In the genomic region with DNA sequence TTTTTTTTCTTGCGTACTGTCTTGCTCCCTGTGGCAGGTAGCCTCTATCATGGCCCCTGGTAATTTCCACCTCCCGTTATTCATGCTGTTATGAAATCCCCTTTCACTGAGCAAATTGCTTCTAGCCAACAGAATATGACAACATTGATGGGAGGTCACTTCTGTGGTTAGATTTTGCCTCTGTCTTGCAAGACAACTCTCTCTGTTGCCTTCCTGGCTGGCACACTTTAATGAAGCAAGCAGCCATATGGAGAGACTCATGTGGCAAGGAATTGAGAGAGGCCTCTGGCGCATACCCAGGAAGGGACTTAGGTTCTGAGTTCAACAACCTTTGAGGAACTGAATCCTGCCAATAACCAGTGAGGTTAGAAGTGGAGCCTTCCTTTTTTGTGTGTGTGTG, we compare ENCODE assay signal across 27 cellular contexts. TPM values are rescaled to one million over a fixed set of nuclear protein-coding genes. Genes with fewer than 3 reads are reported as not detected.
"Had no signal": no experiment of that assay in that cellular context is flagged by ENCODE, and none has a peak within 500 bp of the region (broad histone marks: within the 10 kb centered on the region; RNA-seq: fewer than 3 reads in every experiment).

No MANE protein-coding gene starts in this region.

- ATAC-seq: activated CD4-positive, CD25-positive, alpha-beta regulatory T cell treated with anti-CD3 and anti-CD28 coated beads, Interleukin-2, amount 50 U/mL, for 24 hours; activated T-cell treated with anti-CD3 and anti-CD28 coated beads, Interleukin-2, amount 50 U/mL, for 4 hours; activated T-helper 17 cell treated with anti-CD3 and anti-CD28 coated beads, Interleukin-2, amount 50 U/mL, for 72 hours; left lung; lower lobe of right lung; natural killer cell; right cardiac atrium; stimulated activated naive B cell treated with anti-CD40 and anti-IgM and Interleukin-4, amounts not matched to agents 10 μg/mL and 1 μg/mL and 100 μg/mL, for 72 hours had no signal

- H3K27ac ChIP-seq: brain microvascular endothelial cell, esophagus squamous epithelium, left lung, lower lobe of right lung, neural progenitor cell, stomach, thyroid gland, upper lobe of left lung, vagina, WERI-Rb-1 had no signal

- DNase-seq: activated CD4-positive, alpha-beta memory T cell treated with anti-CD3 and anti-CD28 coated beads, Interleukin-2, amount 10 ng/mL, durations not matched to agents 7 days and 5 days; activated CD4-positive, alpha-beta T cell treated with anti-CD3 and anti-CD28 coated beads for 48 hours; activated gamma-delta T cell treated with Interleukin-2 at 50 U/mL for 16 hours; activated naive CD4-positive, alpha-beta T cell treated with anti-CD3 and anti-CD28 coated beads, Interleukin-2, amount 50 U/mL, for 16 hours; activated T-cell treated with anti-CD3 and anti-CD28 coated beads, Interleukin-2, amount 50 U/mL, for 4 hours; amniotic stem cell; brain microvascular endothelial cell; caudate nucleus; effector CD4-positive, alpha-beta T cell; esophagus squamous epithelium; left lung; lower lobe of right lung; mesenchymal stem cell; natural killer cell; stimulated activated CD4-positive, alpha-beta T cell treated with anti-CD3 and anti-CD28 coated beads, Interleukin-15, amount 100 ng/mL, for 24 hours; stimulated activated CD4-positive, alpha-beta T cell treated with anti-CD3 and anti-CD28 coated beads, Interleukin-2, amount 100 ng/mL, for 24 hours; stimulated activated naive B cell treated with anti-CD40 and anti-IgM and Interleukin-4, amounts not matched to agents 10 μg/mL and 1 μg/mL and 100 μg/mL, for 72 hours; stomach; T-helper 9 cell; thyroid gland; upper lobe of left lung; WERI-Rb-1 had no signal

- H3K4me3 ChIP-seq: esophagus squamous epithelium, left lung, lower lobe of right lung, neural progenitor cell, stomach, thyroid gland, upper lobe of left lung, vagina had no signal

RNA-seq across cellular contexts. Expression of a gene that starts 51.8 kb away (rescaled TPM):
- total RNA-seq: activated T-helper 17 cell treated with anti-CD3 and anti-CD28 coated beads, Interleukin-2, amount 50 U/mL, for 72 hours; natural killer cell had no signal
